1 cellular context compared by ENCODE assay signal in genomic region chr9:83434254-83434653, GRCh38.
TF ChIP-seq lines count a peak whose summit lies in the region.

No MANE protein-coding gene starts in this region.

TF ChIP-seq in HepG2, 621 proteins besides CTCF, POLR2A, EP300 and RAD21 (continued from another document):
- TF ChIP-seq REST (IDR thresholded peaks at IDR 0.05; ENCODE audit: borderline replicate concordance in 1 of 2, low read depth in 1 of 2, low read length in 2 of 2), result no peak
